1 cellular context compared by ENCODE assay signal in the genomic region with DNA sequence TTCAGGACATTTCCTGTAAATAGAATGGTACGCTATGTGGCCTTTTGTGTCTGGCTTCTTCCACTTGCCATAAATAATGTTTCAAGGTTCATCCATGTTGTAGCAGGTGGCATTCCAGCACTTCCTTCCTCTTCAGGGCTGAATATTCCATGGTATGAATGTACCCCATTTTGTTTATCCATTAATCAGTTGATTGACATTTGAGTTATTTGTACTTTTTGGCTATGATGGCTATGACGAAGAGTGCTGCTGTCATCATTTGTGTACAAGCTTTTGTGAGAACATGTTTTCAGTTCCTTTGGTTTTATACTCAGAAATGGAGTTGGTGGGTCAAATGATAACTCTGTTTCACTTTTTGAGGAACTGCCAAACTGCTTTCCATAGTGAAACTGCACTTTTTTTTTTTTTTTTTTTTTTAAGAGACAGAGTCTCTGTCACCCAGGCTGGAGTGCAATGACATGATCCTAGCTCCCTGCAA.
TF ChIP-seq lines count a peak whose summit lies in the region.

No MANE protein-coding gene starts in this region.

TF ChIP-seq in WTC11, 78 proteins besides CTCF, POLR2A, EP300 and RAD21 (continued from another document):
- TF ChIP-seq, protein P1, sequence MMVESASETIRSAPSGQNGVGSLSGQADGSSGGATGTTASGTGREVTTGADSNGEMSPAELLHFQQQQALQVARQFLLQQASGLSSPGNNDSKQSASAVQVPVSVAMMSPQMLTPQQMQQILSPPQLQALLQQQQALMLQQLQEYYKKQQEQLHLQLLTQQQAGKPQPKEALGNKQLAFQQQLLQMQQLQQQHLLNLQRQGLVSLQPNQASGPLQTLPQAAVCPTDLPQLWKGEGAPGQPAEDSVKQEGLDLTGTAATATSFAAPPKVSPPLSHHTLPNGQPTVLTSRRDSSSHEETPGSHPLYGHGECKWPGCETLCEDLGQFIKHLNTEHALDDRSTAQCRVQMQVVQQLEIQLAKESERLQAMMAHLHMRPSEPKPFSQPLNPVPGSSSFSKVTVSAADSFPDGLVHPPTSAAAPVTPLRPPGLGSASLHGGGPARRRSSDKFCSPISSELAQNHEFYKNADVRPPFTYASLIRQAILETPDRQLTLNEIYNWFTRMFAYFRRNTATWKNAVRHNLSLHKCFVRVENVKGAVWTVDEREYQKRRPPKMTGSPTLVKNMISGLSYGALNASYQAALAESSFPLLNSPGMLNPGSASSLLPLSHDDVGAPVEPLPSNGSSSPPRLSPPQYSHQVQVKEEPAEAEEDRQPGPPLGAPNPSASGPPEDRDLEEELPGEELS (CRISPR knock-in tag; IDR thresholded peaks at IDR 0.05), result no peak
- TF ChIP-seq ZNF138 (CRISPR knock-in tag; conservative IDR thresholded peaks at IDR 0.05) (no peak), CREB1 (CRISPR knock-in tag; IDR thresholded peaks at IDR 0.05) (no peak)
- TF ChIP-seq, protein P2, sequence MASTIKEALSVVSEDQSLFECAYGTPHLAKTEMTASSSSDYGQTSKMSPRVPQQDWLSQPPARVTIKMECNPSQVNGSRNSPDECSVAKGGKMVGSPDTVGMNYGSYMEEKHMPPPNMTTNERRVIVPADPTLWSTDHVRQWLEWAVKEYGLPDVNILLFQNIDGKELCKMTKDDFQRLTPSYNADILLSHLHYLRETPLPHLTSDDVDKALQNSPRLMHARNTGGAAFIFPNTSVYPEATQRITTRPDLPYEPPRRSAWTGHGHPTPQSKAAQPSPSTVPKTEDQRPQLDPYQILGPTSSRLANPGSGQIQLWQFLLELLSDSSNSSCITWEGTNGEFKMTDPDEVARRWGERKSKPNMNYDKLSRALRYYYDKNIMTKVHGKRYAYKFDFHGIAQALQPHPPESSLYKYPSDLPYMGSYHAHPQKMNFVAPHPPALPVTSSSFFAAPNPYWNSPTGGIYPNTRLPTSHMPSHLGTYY (CRISPR knock-in tag; IDR thresholded peaks at IDR 0.05), result no peak
- TF ChIP-seq, protein P3, sequence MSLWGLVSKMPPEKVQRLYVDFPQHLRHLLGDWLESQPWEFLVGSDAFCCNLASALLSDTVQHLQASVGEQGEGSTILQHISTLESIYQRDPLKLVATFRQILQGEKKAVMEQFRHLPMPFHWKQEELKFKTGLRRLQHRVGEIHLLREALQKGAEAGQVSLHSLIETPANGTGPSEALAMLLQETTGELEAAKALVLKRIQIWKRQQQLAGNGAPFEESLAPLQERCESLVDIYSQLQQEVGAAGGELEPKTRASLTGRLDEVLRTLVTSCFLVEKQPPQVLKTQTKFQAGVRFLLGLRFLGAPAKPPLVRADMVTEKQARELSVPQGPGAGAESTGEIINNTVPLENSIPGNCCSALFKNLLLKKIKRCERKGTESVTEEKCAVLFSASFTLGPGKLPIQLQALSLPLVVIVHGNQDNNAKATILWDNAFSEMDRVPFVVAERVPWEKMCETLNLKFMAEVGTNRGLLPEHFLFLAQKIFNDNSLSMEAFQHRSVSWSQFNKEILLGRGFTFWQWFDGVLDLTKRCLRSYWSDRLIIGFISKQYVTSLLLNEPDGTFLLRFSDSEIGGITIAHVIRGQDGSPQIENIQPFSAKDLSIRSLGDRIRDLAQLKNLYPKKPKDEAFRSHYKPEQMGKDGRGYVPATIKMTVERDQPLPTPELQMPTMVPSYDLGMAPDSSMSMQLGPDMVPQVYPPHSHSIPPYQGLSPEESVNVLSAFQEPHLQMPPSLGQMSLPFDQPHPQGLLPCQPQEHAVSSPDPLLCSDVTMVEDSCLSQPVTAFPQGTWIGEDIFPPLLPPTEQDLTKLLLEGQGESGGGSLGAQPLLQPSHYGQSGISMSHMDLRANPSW (CRISPR knock-in tag; conservative IDR thresholded peaks at IDR 0.05; ENCODE audit: low read depth), result no peak
- TF ChIP-seq, protein P4, sequence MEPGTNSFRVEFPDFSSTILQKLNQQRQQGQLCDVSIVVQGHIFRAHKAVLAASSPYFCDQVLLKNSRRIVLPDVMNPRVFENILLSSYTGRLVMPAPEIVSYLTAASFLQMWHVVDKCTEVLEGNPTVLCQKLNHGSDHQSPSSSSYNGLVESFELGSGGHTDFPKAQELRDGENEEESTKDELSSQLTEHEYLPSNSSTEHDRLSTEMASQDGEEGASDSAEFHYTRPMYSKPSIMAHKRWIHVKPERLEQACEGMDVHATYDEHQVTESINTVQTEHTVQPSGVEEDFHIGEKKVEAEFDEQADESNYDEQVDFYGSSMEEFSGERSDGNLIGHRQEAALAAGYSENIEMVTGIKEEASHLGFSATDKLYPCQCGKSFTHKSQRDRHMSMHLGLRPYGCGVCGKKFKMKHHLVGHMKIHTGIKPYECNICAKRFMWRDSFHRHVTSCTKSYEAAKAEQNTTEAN (CRISPR knock-in tag; IDR thresholded peaks at IDR 0.05), result no peak
